In genomic region chr15:96181873-96182301, GRCh38 we compare ENCODE assay signal across 13 cellular contexts.
DNase-seq lines count a peak whose midpoint lies in the region; ATAC-seq and TF ChIP-seq lines count a peak whose summit lies in the region.
"Had no signal": no experiment of that assay in that cellular context is flagged by ENCODE, and none has a peak within 500 bp of the region (broad histone marks: within the 10 kb centered on the region; RNA-seq: fewer than 3 reads in every experiment).

No MANE protein-coding gene starts in this region.

- no peaks in the 10 kb centered on the region for H3K9me2 ChIP-seq in GM23248 (ENCODE audit: insufficient read depth)

- peak overlapping the region; percentile 30 for H3K9ac ChIP-seq in GM23248

- H3K36me3 ChIP-seq in GM23248 (ENCODE audit: low read depth) = no peaks in the 10 kb centered on the region
- no peaks in the 10 kb centered on the region for H3K36me3 ChIP-seq in suprapubic skin

- peak overlapping the region; percentile 65 for H2AFZ ChIP-seq in GM23248

- no peak for TF ChIP-seq CTCF in lower leg skin (IDR thresholded peaks at IDR 0.05)
- TF ChIP-seq CTCF in suprapubic skin (IDR thresholded peaks at IDR 0.05) = no peak

- H3K79me2 ChIP-seq in GM23248 (ENCODE audit: insufficient read depth) = no peaks in the 10 kb centered on the region

- 1 to 3% methylated on average over 8 of the region's 8 CpGs for WGBS in GM23248 (ENCODE audit: low coverage in 1 of 2, low lambda C conversion rate in 2 of 2, missing lambda C conversion rate in 2 of 2), 2 experiments
- 31 to 34% methylated on average over 8 of the region's 8 CpGs for WGBS in lower leg skin, 2 donors
- WGBS in suprapubic skin = 38% methylated on average over 8 of the region's 8 CpGs

- no peaks in the 10 kb centered on the region for H3K27me3 ChIP-seq in GM23248 (replicated peaks; ENCODE audit: insufficient read depth)
- H3K27me3 ChIP-seq in suprapubic skin = peaks cover 6% of the 10 kb centered on the region

- H3K4me3 ChIP-seq in GM23248 (peak overlapping the region; percentile 53), lower leg skin (ENCODE audit: low read depth, poor library complexity, severe bottlenecking) (no peak overlapping the region), suprapubic skin (no peak overlapping the region)

- intact Hi-C loops in lower leg skin (cut with DNase I; ENCODE audit: low total_unique reads) = no loop called here

- H3K4me1 ChIP-seq in GM23248 (ENCODE audit: insufficient read depth) (peaks cover 16% of the 10 kb centered on the region), suprapubic skin (peaks cover 12% of the 10 kb centered on the region)

- TF ChIP-seq EP300 in suprapubic skin (IDR thresholded peaks at IDR 0.05) = no peak

- no peak for ATAC-seq in HG03095 (IDR thresholded peaks at IDR 0.05; ENCODE audit: unreplicated experiment)
- ATAC-seq in HG02840 (IDR thresholded peaks at IDR 0.05; ENCODE audit: low FRiP score, unreplicated experiment) = no peak
- ATAC-seq: activated naive CD4-positive, alpha-beta T cell treated with anti-CD3 and anti-CD28 coated beads, Interleukin-2, amount 50 U/mL, for 72 hours had no signal

- TF ChIP-seq POLR2A in lower leg skin (IDR thresholded peaks at IDR 0.05) = no peak
- TF ChIP-seq POLR2A in suprapubic skin (IDR thresholded peaks at IDR 0.05) = no peak

- no peaks in the 10 kb centered on the region for H4K20me1 ChIP-seq in GM23248 (ENCODE audit: insufficient read depth)

- H3K9me3 ChIP-seq in GM23248 (ENCODE audit: low read depth) = no peaks in the 10 kb centered on the region
- H3K9me3 ChIP-seq in suprapubic skin = no peaks in the 10 kb centered on the region

- peaks cover 20% of the 10 kb centered on the region for H3F3A ChIP-seq in GM23248 (ENCODE audit: insufficient read depth)

- H3K4me2 ChIP-seq in GM23248 (ENCODE audit: unreplicated experiment) = peak overlapping the region; percentile 64

- DNase-seq in GM23248 = peak; percentile 90
- peak; percentile 18 for DNase-seq in epithelial cell of prostate (ENCODE audit: low read depth, low spot score)
- DNase-seq in lower leg skin (ENCODE audit: low spot score in 2 of 2) = peak; percentile 64 to 93
- DNase-seq in suprapubic skin (ENCODE audit: low spot score in 2 of 2) = peak in 1 of 2 donors; percentile 68
- no peak for DNase-seq in 8988T
- DNase-seq in Kasumi-1 (lab: John Stamatoyannopoulos, UW) = no peak
- DNase-seq: activated CD4-positive, alpha-beta T cell treated with anti-CD3 and anti-CD28 coated beads, Interleukin-2, amount 50 U/mL, for 4 hours; erythroblast; NCI-H774; stimulated activated CD4-positive, alpha-beta T cell treated with anti-CD3 and anti-CD28 coated beads, Interleukin-1b, Interleukin-23, amount 100 ng/mL, for 48 hours had no signal

- H3K27ac ChIP-seq in GM23248 (peak overlapping the region; percentile 73), epithelial cell of prostate (peak overlapping the region; percentile 20), suprapubic skin (peak overlapping the region; percentile 25)

- in situ Hi-C loops in GM23248 (cut with MboI) = no loop called here

Comparison
In these comparisons a context has a peak if more than half of its experiments do, and no peak if none do; other contexts are left out.
1. DNase-seq: peak in GM23248 (single experiment), epithelial cell of prostate (single experiment) and lower leg skin (2 of 2); none in 8988T (single experiment) and Kasumi-1 (0 of 2).
2. H3K27ac ChIP-seq: peak in every context shown above with its lines; median percentile 73 in GM23248; 25 in suprapubic skin; 20 in epithelial cell of prostate.